In genomic region chr19:18203863-18204393, GRCh38 we compare ENCODE assay signal across 8 cellular contexts. TPM values are rescaled to one million over a fixed set of nuclear protein-coding genes. Genes with fewer than 3 reads are reported as not detected.
DNase-seq lines count a peak whose midpoint lies in the region; ATAC-seq and TF ChIP-seq lines count a peak whose summit lies in the region.

RAB3A (minus strand) TSS chr19:18204042; CDS start chr19:18202740, 1,302 bp downstream.

- H3K27ac ChIP-seq in PC-9 = peak within 1 kb of the TSS; percentile 46

- no peaks in the 10 kb centered on the region for H3K36me3 Mint-ChIP-seq in activated T-cell treated with anti-CD3 and anti-CD28 coated beads, Interleukin-2, amount 50 U/mL, for 4 hours (ENCODE audit: insufficient read depth)

- H3K4me1 ChIP-seq in PC-9 (replicated peaks; ENCODE audit: insufficient read depth) = peaks cover 13% of the 10 kb centered on the region

- CTCF ChIA-PET in PC-9 (lab: Charles Lee) = interaction anchor here (0.6 to 1.0 kb wide), 6 partner anchors 17 to 215 kb away, joined by 3 to 5 read pairs (median 4); partner anchors contain the start of gene SSBP4

- no TSS peak for BruUV-seq in PC-9 (replicated peaks; lab: Mats Ljungman, UMichigan)

- H3F3A ChIP-seq in PC-9 (ENCODE audit: insufficient read depth, low read depth) = peaks cover 10% of the 10 kb centered on the region; the same call in 1 of the 2 replicates

- intact Hi-C loops in PC-9 (cut with micrococcal nuclease; ENCODE audit: unreplicated experiment) = loop anchor here (1.0 kb wide), 2 partner anchors 12 to 124 kb away; no protein-coding TSS in a partner anchor

- H3K36me3 ChIP-seq in PC-9 (ENCODE audit: low read depth) = no peaks in the 10 kb centered on the region

- H3K9me3 ChIP-seq in PC-9 (ENCODE audit: insufficient read depth, low read depth) = no peaks in the 10 kb centered on the region

- POLR2A ChIA-PET in PC-9 (lab: Charles Lee; ENCODE audit: unreplicated experiment) = interaction anchor here (0.7 to 1.0 kb wide), 3 partner anchors 21 to 76 kb away, joined by 3 to 4 read pairs (median 3); no protein-coding TSS in a partner anchor

- no peaks in the 10 kb centered on the region for H3K9me2 ChIP-seq in PC-9 (ENCODE audit: insufficient read depth)

- H2AFZ ChIP-seq in PC-9 = peak within 1 kb of the TSS; percentile 92

- peak within 1 kb of the TSS; percentile 90 for H3K4me3 Mint-ChIP-seq in activated T-cell treated with anti-CD3 and anti-CD28 coated beads, Interleukin-2, amount 50 U/mL, for 4 hours

- peak within 1 kb of the TSS; percentile 94 for H3K4me2 ChIP-seq in PC-9

- H3K4me1 Mint-ChIP-seq in activated T-cell treated with anti-CD3 and anti-CD28 coated beads, Interleukin-2, amount 50 U/mL, for 4 hours (ENCODE audit: low read depth) = peaks cover 23% of the 10 kb centered on the region

- no peak for TF ChIP-seq CTCF in PC-9 (conservative IDR thresholded peaks at IDR 0.05)

- peak; percentile 80 for ATAC-seq in GM21717 (IDR thresholded peaks at IDR 0.05; ENCODE audit: unreplicated experiment)
- ATAC-seq in activated T-cell treated with anti-CD3 and anti-CD28 coated beads, Interleukin-2, amount 50 U/mL, for 4 hours = peak; percentile 91 to 93

- TF ChIP-seq POLR2A in erythroblast (IDR thresholded peaks at IDR 0.05; ENCODE audit: low read length) = no peak

- peak; percentile 99 for DNase-seq in DMS153 treated with DMSO at 0.1 percent for 48 hours (lab: John Stamatoyannopoulos, UW; ENCODE audit: unreplicated experiment)
- DNase-seq in KBM-7 = peak; percentile 100
- DNase-seq in PC-9 = peak; percentile 99 to 100
- DNase-seq in activated T-cell treated with anti-CD3 and anti-CD28 coated beads, Interleukin-2, amount 50 U/mL, for 4 hours = peak; percentile 99
- DNase-seq in erythroblast (lab: John Stamatoyannopoulos, UW) = peak; percentile 100
- peak; percentile 100 for DNase-seq in mucosa of gallbladder (ENCODE audit: low spot score)
- peak; percentile 99 for DNase-seq in stimulated activated CD8-positive, alpha-beta memory T cell treated with anti-CD3 and anti-CD28 coated beads, Interleukin-4, amount 100 ng/mL, for 24 hours (ENCODE audit: low read depth)

- H3K4me3 ChIP-seq in PC-9 = peak within 1 kb of the TSS; percentile 73

- no peaks in the 10 kb centered on the region for H3K79me2 ChIP-seq in PC-9 (ENCODE audit: low read depth)

- peaks cover 5% of the 10 kb centered on the region for H3K27me3 Mint-ChIP-seq in activated T-cell treated with anti-CD3 and anti-CD28 coated beads, Interleukin-2, amount 50 U/mL, for 4 hours (ENCODE audit: low read depth)

- no peaks in the 10 kb centered on the region for H3K27me3 ChIP-seq in PC-9 (ENCODE audit: insufficient read depth, low read depth)

- H4K20me1 ChIP-seq in PC-9 (ENCODE audit: insufficient read depth) = no peaks in the 10 kb centered on the region

- in situ Hi-C loops in KBM-7 (cut with MboI; ENCODE audit: low pct_unique_long_range_greater_than_20kb, low sequenced_read_pairs) = no loop called here

- H3K9me3 Mint-ChIP-seq in activated T-cell treated with anti-CD3 and anti-CD28 coated beads, Interleukin-2, amount 50 U/mL, for 4 hours = no peaks in the 10 kb centered on the region

RNA-seq across cellular contexts. Expression of gene RAB3A, which starts in this region (rescaled TPM):
- total RNA-seq in PC-9 (2021) (4.0 and 4.1 TPM in 2 replicates), mucosa of gallbladder (5.5 TPM)
- total RNA-seq in activated T-cell treated with anti-CD3 and anti-CD28 coated beads, Interleukin-2, amount 50 U/mL, for 4 hours = 1 to 10 TPM; 3.6 to 8.0 (median 6.6) TPM

Comparison
In these comparisons a context has a peak if more than half of its experiments do, and no peak if none do; other contexts are left out.
1. Peak in every context shown above with its lines: DNase-seq, ATAC-seq, H3K4me3 ChIP-seq and H3K27ac ChIP-seq.